ENCODE assay signal across 11 cellular contexts in the genomic region with DNA sequence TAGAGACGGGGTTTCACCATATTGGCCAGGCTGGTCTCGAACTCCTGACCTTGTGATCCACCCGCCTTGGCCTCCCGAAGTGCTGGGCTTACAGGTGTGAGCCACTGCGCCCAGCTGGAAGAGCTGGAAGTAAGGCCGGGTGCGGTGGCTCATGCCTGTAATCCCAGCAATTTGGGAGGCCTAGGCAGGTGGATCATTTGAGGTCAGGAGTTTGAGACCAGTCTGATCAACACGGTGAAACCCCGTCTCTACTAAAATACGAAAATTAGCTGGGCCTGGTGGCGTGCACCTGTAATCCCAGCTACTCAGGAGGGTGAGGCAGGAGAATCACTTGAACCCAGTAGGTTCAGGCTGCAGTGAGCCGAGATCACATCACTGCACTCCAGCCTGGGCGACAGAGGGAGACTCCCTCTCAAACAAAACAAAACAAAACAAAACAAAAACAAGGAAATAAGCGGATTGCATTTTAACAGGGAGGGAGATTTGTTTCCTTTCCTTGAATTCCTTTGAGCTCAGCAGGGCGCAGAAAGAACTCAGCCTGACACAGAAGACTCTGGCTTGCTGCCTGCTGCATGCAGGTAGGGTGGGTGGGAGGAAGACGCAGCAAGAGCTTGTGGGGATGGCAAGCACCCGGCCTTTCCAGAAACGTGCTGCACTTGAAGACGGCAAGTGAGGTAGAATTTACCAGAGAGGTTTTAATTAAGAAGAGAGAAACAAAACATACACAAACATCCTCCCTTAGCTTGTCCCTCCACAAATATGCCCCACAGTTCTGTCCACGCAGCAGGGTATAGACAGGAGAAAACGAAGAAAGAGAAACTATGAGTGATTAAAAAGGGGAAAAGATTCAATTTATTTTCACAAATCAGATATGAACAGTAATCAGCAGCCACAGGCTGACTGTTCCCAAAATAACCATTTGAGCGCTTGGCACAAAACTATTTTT.
DNase-seq lines count a peak whose midpoint lies in the region; ATAC-seq and TF ChIP-seq lines count a peak whose summit lies in the region.
"Had no signal": no experiment of that assay in that cellular context is flagged by ENCODE, and none has a peak within 500 bp of the region (broad histone marks: within the 10 kb centered on the region; RNA-seq: fewer than 3 reads in every experiment).

No MANE protein-coding gene starts in this region.

- no peak overlapping the region for H3K27ac Mint-ChIP-seq in stimulated activated effector memory CD8-positive, alpha-beta T cell treated with anti-CD3 and anti-CD28 coated beads, Interleukin-12 subunit alpha, Interleukin-12 subunit beta, amount 100 ng/mL, for 72 hours

- ATAC-seq in HG02970 (IDR thresholded peaks at IDR 0.05; ENCODE audit: low FRiP score, unreplicated experiment) (no peak), GM18511 (IDR thresholded peaks at IDR 0.05; ENCODE audit: unreplicated experiment) (no peak)
- no peak for ATAC-seq in stimulated activated effector memory CD8-positive, alpha-beta T cell treated with anti-CD3 and anti-CD28 coated beads, Interleukin-12 subunit alpha, Interleukin-12 subunit beta, amount 100 ng/mL, for 72 hours

- no peaks in the 10 kb centered on the region for H3K9me3 Mint-ChIP-seq in stimulated activated effector memory CD8-positive, alpha-beta T cell treated with anti-CD3 and anti-CD28 coated beads, Interleukin-12 subunit alpha, Interleukin-12 subunit beta, amount 100 ng/mL, for 72 hours

- H3K36me3 ChIP-seq in iPS-18a (ENCODE audit: control insufficient read depth, low read depth, low read length): no peaks in the 10 kb centered on the region

- no peak for DNase-seq in HFF-Myc (ENCODE audit: extremely low read depth, low read depth)
- peak; percentile 34 for DNase-seq in astrocyte of the spinal cord (ENCODE audit: low read depth, low spot score)
- DNase-seq in stimulated activated effector memory CD8-positive, alpha-beta T cell treated with anti-CD3 and anti-CD28 coated beads, Interleukin-12 subunit alpha, Interleukin-12 subunit beta, amount 100 ng/mL, for 72 hours (ENCODE audit: low spot score in 2 of 2): no peak
- DNase-seq in NCI-H510A (lab: John Stamatoyannopoulos, UW): no peak
- DNase-seq: NCI-H1105 treated with DMSO at 0.1 percent for 48 hours; stimulated activated CD4-positive, alpha-beta T cell treated with anti-CD3 and anti-CD28 coated beads, Interleukin-2, amount 100 ng/mL, for 24 hours had no signal

- no peaks in the 10 kb centered on the region for H3K9me3 ChIP-seq in iPS-18a (ENCODE audit: control insufficient read depth, low read depth, low read length)
- H3K9me3 ChIP-seq: body of pancreas had no signal

- TF ChIP-seq CTCF in HFF-Myc (IDR thresholded peaks at IDR 0.05; ENCODE audit: low read depth, low read length, missing control alignments) (no peak), astrocyte of the spinal cord (IDR thresholded peaks at IDR 0.05; ENCODE audit: low read depth, low read length) (no peak)

- H3K4me1 ChIP-seq in iPS-18a (ENCODE audit: control insufficient read depth, low read depth, low read length): peaks cover 39% of the 10 kb centered on the region

- peak overlapping the region; percentile 28 for H3K9ac ChIP-seq in iPS-18a (ENCODE audit: low read length)

- H3K4me3 ChIP-seq in HFF-Myc (replicated peaks; ENCODE audit: low read depth, low read length): peak overlapping the region; percentile 10; the same call in 1 of the 2 replicates
- H3K4me3 ChIP-seq in astrocyte of the spinal cord (ENCODE audit: low read depth, low read length): no peak overlapping the region
- H3K4me3 ChIP-seq in iPS-18a (ENCODE audit: low read length): peak overlapping the region; percentile 5
- H3K4me3 ChIP-seq in skin epidermis: no peak overlapping the region
- H3K4me3 ChIP-seq: body of pancreas had no signal

- peaks cover 39% of the 10 kb centered on the region for H3K4me1 Mint-ChIP-seq in stimulated activated effector memory CD8-positive, alpha-beta T cell treated with anti-CD3 and anti-CD28 coated beads, Interleukin-12 subunit alpha, Interleukin-12 subunit beta, amount 100 ng/mL, for 72 hours

- peaks cover 62% of the 10 kb centered on the region for H3K36me3 Mint-ChIP-seq in stimulated activated effector memory CD8-positive, alpha-beta T cell treated with anti-CD3 and anti-CD28 coated beads, Interleukin-12 subunit alpha, Interleukin-12 subunit beta, amount 100 ng/mL, for 72 hours

- H3K27me3 ChIP-seq in iPS-18a (ENCODE audit: control insufficient read depth, insufficient read depth, low read length): peaks cover 10% of the 10 kb centered on the region
- H3K27me3 ChIP-seq: body of pancreas had no signal

- in situ Hi-C loops in astrocyte of the spinal cord (cut with HindIII; ENCODE audit: low sequenced_read_pairs): no loop called here

- H3K27ac ChIP-seq in iPS-18a (ENCODE audit: low read length) (no peak overlapping the region), skin epidermis (peak overlapping the region in 19 of 21 experiments; percentile 0 to 80 (median 58))

- no peak overlapping the region for H3K4me3 Mint-ChIP-seq in stimulated activated effector memory CD8-positive, alpha-beta T cell treated with anti-CD3 and anti-CD28 coated beads, Interleukin-12 subunit alpha, Interleukin-12 subunit beta, amount 100 ng/mL, for 72 hours

Comparison
In these comparisons a context has a peak if more than half of its experiments do, and no peak if none do; other contexts are left out.
1. H3K4me3 ChIP-seq: peak in HFF-Myc (single experiment) and iPS-18a (single experiment); none in astrocyte of the spinal cord (single experiment) and skin epidermis (0 of 7).